In genomic region chr1:162982364-162982763, GRCh38 we compare ENCODE assay signal across 28 cellular contexts.
"Had no signal": no experiment of that assay in that cellular context is flagged by ENCODE, and none has a peak within 500 bp of the region (broad histone marks: within the 10 kb centered on the region; RNA-seq: fewer than 3 reads in every experiment).

No MANE protein-coding gene starts in this region.

- DNase-seq: activated CD4-positive, alpha-beta memory T cell treated with anti-CD3 and anti-CD28 coated beads, Interleukin-2, amount 10 ng/mL, durations not matched to agents 7 days and 5 days; activated CD4-positive, alpha-beta T cell treated with anti-CD3 and anti-CD28 coated beads for 36 hours; activated CD4-positive, alpha-beta T cell treated with anti-CD3 and anti-CD28 coated beads, Interleukin-2, amount 10 ng/mL, durations not matched to agents 24 days and 14 days; activated CD4-positive, CD25-positive, alpha-beta regulatory T cell; activated CD4-positive, CD25-positive, alpha-beta regulatory T cell treated with anti-CD3 and anti-CD28 coated beads, Interleukin-2, amount 50 U/mL, for 72 hours; activated CD8-positive, alpha-beta memory T cell treated with anti-CD3 and anti-CD28 coated beads, Interleukin-2, amount 50 U/mL, for 48 hours; activated gamma-delta T cell; activated naive CD4-positive, alpha-beta T cell; activated naive CD4-positive, alpha-beta T cell treated with anti-CD3 and anti-CD28 coated beads, Interleukin-2, amount 10 ng/mL, durations not matched to agents 7 days and 5 days; activated naive CD8-positive, alpha-beta T cell treated with anti-CD3 and anti-CD28 coated beads, Interleukin-2, amount 10 ng/mL, durations not matched to agents 7 days and 5 days; activated T-cell treated with anti-CD3 and anti-CD28 coated beads for 4 hours; activated T-cell treated with anti-CD3 and anti-CD28 coated beads, Interleukin-2, amount 50 U/mL, for 24 hours; activated T-cell treated with anti-CD3 and anti-CD28 coated beads, Interleukin-2, amount 50 U/mL, for 72 hours; amygdala; aorta; body of pancreas; caudate nucleus; colonic mucosa; effector CD8-positive, alpha-beta T cell; foreskin fibroblast; head of caudate nucleus; hippocampal formation; T-helper 2 cell had no signal

- H3K27me3 ChIP-seq: colonic mucosa had no signal

- H3K4me1 ChIP-seq: body of pancreas, colonic mucosa had no signal

- H3K27ac ChIP-seq: body of pancreas, colonic mucosa, epithelial cell of prostate had no signal

- FAIRE-seq: endometrium, endothelial cell of umbilical vein, frontal cortex had no signal

- H3K4me3 ChIP-seq: body of pancreas, colonic mucosa had no signal

- H3K36me3 ChIP-seq: colonic mucosa had no signal

- H3K9me3 ChIP-seq: body of pancreas, colonic mucosa had no signal

- ATAC-seq: activated CD4-positive, alpha-beta T cell treated with anti-CD3 and anti-CD28 coated beads for 36 hours; activated naive CD4-positive, alpha-beta T cell treated with anti-CD3 and anti-CD28 coated beads, Interleukin-2, amount 50 U/mL, for 72 hours; activated T-cell treated with anti-CD3 and anti-CD28 coated beads, Interleukin-2, amount 50 U/mL, for 72 hours; body of pancreas had no signal
